In genomic region chrX:69107747-69108410, GRCh38 we compare ENCODE assay signal across 1 cellular context.
A peak's percentile ranks its signal among the peaks of the same experiment; 100 is the strongest.
TF ChIP-seq lines count a peak whose summit lies in the region.

No MANE protein-coding gene starts in this region.

TF ChIP-seq in HEK293, 187 proteins besides CTCF, POLR2A, EP300 and RAD21:
- TF ChIP-seq, protein P1, sequence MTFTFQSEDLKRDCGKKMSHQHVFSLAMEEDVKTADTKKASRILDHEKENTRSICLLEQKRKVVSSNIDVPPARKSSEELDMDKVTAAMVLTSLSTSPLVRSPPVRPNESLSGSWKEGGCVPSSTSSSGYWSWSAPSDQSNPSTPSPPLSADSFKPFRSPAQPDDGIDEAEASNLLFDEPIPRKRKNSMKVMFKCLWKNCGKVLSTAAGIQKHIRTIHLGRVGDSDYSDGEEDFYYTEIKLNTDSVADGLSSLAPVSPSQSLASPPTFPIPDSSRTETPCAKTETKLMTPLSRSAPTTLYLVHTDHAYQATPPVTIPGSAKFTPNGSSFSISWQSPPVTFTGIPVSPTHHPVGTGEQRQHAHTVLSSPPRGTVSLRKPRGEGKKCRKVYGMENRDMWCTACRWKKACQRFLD (tag by site-specific recombination; IDR thresholded peaks at IDR 0.05): 0 out of 2 replicates have a peak, but pooled peaks have one; percentile 9
- TF ChIP-seq PRDM1 (tag by site-specific recombination; IDR thresholded peaks at IDR 0.05) (peak; percentile 67), ZNF747 (tag by site-specific recombination; IDR thresholded peaks at IDR 0.05) (no peak), ZBTB17 (tag by site-specific recombination; IDR thresholded peaks at IDR 0.05) (0 out of 2 replicates have a peak, but pooled peaks have one; percentile 12), ZNF513 (tag by site-specific recombination; IDR thresholded peaks at IDR 0.05) (no peak), ZNF211 (tag by site-specific recombination; IDR thresholded peaks at IDR 0.05; ENCODE audit: low read depth) (no peak), YY2 (tag by site-specific recombination; IDR thresholded peaks at IDR 0.05) (no peak), ZNF350 (tag by site-specific recombination; IDR thresholded peaks at IDR 0.05) (no peak), ZNF548 (tag by site-specific recombination; IDR thresholded peaks at IDR 0.05) (no peak), RBAK (tag by site-specific recombination; IDR thresholded peaks at IDR 0.05) (no peak), ZNF473 (tag by site-specific recombination; IDR thresholded peaks at IDR 0.05) (no peak)
- TF ChIP-seq, protein P2, sequence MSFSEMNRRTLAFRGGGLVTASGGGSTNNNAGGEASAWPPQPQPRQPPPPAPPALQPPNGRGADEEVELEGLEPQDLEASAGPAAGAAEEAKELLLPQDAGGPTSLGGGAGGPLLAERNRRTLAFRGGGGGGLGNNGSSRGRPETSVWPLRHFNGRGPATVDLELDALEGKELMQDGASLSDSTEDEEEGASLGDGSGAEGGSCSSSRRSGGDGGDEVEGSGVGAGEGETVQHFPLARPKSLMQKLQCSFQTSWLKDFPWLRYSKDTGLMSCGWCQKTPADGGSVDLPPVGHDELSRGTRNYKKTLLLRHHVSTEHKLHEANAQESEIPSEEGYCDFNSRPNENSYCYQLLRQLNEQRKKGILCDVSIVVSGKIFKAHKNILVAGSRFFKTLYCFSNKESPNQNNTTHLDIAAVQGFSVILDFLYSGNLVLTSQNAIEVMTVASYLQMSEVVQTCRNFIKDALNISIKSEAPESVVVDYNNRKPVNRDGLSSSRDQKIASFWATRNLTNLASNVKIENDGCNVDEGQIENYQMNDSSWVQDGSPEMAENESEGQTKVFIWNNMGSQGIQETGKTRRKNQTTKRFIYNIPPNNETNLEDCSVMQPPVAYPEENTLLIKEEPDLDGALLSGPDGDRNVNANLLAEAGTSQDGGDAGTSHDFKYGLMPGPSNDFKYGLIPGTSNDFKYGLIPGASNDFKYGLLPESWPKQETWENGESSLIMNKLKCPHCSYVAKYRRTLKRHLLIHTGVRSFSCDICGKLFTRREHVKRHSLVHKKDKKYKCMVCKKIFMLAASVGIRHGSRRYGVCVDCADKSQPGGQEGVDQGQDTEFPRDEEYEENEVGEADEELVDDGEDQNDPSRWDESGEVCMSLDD (tag by site-specific recombination; IDR thresholded peaks at IDR 0.05): no peak
- TF ChIP-seq, protein P3, sequence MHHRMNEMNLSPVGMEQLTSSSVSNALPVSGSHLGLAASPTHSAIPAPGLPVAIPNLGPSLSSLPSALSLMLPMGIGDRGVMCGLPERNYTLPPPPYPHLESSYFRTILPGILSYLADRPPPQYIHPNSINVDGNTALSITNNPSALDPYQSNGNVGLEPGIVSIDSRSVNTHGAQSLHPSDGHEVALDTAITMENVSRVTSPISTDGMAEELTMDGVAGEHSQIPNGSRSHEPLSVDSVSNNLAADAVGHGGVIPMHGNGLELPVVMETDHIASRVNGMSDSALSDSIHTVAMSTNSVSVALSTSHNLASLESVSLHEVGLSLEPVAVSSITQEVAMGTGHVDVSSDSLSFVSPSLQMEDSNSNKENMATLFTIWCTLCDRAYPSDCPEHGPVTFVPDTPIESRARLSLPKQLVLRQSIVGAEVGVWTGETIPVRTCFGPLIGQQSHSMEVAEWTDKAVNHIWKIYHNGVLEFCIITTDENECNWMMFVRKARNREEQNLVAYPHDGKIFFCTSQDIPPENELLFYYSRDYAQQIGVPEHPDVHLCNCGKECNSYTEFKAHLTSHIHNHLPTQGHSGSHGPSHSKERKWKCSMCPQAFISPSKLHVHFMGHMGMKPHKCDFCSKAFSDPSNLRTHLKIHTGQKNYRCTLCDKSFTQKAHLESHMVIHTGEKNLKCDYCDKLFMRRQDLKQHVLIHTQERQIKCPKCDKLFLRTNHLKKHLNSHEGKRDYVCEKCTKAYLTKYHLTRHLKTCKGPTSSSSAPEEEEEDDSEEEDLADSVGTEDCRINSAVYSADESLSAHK (tag by site-specific recombination; IDR thresholded peaks at IDR 0.05): no peak
- TF ChIP-seq, protein P4, sequence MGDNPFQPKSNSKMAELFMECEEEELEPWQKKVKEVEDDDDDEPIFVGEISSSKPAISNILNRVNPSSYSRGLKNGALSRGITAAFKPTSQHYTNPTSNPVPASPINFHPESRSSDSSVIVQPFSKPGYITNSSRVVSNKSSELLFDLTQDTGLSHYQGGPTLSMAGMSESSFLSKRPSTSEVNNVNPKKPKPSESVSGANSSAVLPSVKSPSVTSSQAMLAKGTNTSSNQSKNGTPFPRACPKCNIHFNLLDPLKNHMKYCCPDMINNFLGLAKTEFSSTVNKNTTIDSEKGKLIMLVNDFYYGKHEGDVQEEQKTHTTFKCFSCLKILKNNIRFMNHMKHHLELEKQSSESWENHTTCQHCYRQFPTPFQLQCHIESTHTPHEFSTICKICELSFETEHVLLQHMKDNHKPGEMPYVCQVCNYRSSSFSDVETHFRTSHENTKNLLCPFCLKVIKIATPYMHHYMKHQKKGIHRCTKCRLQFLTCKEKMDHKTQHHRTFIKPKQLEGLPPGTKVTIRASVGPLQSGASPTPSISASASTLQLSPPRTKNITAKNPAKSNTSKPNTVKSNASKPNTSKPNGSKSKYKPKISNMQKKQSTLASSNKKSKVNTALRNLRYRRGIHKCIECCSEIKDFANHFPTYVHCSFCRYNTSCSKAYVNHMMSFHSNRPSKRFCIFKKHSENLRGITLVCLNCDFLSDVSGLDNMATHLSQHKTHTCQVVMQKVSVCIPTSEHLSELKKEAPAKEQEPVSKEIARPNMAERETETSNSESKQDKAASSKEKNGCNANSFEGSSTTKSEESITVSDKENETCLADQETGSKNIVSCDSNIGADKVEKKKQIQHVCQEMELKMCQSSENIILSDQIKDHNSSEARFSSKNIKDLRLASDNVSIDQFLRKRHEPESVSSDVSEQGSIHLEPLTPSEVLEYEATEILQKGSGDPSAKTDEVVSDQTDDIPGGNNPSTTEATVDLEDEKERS (tag by site-specific recombination; IDR thresholded peaks at IDR 0.05): no peak
TF ChIP-seq in HEK293: peak in this region for 3.
